8 cellular contexts compared by ENCODE assay signal in the genomic region with DNA sequence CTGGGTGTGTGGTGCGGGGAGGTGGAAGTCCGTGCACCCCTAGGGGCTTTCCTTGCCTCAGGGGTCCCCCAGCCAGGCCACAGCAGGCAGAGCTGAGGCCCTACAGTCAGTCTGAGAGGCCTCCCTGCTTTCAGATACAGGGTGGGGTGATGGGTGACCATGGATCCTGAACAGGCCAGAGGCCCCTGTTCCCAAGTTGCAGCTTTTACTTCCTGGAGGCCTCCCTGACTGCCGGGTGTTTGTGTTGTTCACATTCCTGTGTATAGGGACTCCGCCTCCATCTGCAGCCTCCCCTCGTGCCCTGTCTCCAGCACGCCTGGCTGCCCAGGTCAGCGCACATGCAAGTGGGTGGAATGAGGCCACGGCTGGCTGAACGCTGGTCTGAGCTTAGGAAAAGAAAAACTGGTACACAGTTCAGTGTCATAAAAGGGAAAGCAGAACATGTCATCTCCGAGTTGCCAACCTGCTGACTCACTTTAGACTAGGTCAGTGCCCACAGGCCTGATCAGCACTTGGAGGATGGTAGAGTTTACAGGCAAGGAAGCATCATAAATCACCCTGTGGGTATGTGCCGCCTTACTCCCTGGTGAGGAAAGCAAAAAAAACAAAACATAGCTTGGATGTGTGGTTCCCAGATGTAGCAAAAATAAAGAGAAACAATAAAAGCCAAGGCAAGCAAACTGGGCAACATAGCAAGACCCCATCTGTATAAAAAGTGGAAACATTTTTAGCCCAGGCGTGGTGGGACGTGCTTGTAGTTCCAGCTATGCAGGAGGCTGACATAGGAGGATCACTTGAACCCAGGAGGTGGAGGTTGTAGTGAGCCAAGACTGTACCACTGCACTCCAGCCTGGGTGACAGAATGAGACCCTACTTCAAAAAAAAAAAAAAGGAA. TPM values are rescaled to one million over a fixed set of nuclear protein-coding genes. Genes with fewer than 3 reads are reported as not detected.
DNase-seq lines count a peak whose midpoint lies in the region; ATAC-seq and TF ChIP-seq lines count a peak whose summit lies in the region.

No MANE protein-coding gene starts in this region.

- peak overlapping the region; percentile 31 for H3K27ac ChIP-seq in RWPE2 (ENCODE audit: poor library complexity, severe bottlenecking)
- peak overlapping the region; percentile 97 for H3K27ac ChIP-seq in hepatocyte
- H3K27ac ChIP-seq in thyroid gland: peak overlapping the region; percentile 94 to 99 (median 95)
- H3K27ac ChIP-seq in CD8-positive, alpha-beta memory T cell (ENCODE audit: low read depth, low read length): no peak overlapping the region

- peak overlapping the region; percentile 64 for H3K27ac Mint-ChIP-seq in activated T-cell treated with anti-CD3 and anti-CD28 coated beads, Interleukin-2, amount 50 U/mL, for 24 hours
- peak overlapping the region in 1 of 8 donors; percentile 58 for H3K27ac Mint-ChIP-seq in CD8-positive, alpha-beta memory T cell

- peaks cover 20% of the 10 kb centered on the region for H3K36me3 ChIP-seq in RWPE2 (ENCODE audit: low read depth)
- no peaks in the 10 kb centered on the region for H3K36me3 ChIP-seq in hepatocyte (replicated peaks; ENCODE audit: insufficient read depth, low read depth)
- peaks cover 19 to 24% of the 10 kb centered on the region in 2 donors for H3K36me3 ChIP-seq in thyroid gland
- H3K36me3 ChIP-seq in CD8-positive, alpha-beta memory T cell (ENCODE audit: insufficient read depth, low read length): peaks cover 5% of the 10 kb centered on the region

- TF ChIP-seq POLR2A in thyroid gland (IDR thresholded peaks at IDR 0.05): peak in 1 of 2 donors; percentile 62

- H4K20me1 ChIP-seq in hepatocyte (ENCODE audit: insufficient read depth, poor library complexity, severe bottlenecking): no peaks in the 10 kb centered on the region

- no peaks in the 10 kb centered on the region for H3K9me3 Mint-ChIP-seq in activated T-cell treated with anti-CD3 and anti-CD28 coated beads, Interleukin-2, amount 50 U/mL, for 24 hours
- no peaks in the 10 kb centered on the region for H3K9me3 Mint-ChIP-seq in CD8-positive, alpha-beta memory T cell

- ATAC-seq in RWPE2 (ENCODE audit: low read depth) (peak; percentile 57), HG02678 (IDR thresholded peaks at IDR 0.05; ENCODE audit: unreplicated experiment) (no peak)

- POLR2A ChIA-PET in CD8-positive, alpha-beta memory T cell (lab: Charles Lee): no interaction called here

- H3K4me3 ChIP-seq in RWPE2 (ENCODE audit: severe bottlenecking) (no peak overlapping the region), hepatocyte (no peak overlapping the region), thyroid gland (replicated peaks in 1 of 3) (no peak overlapping the region)
- no peak overlapping the region for H3K4me3 ChIP-seq in CD8-positive, alpha-beta memory T cell (ENCODE audit: low read length)

- H3K4me1 Mint-ChIP-seq in activated T-cell treated with anti-CD3 and anti-CD28 coated beads, Interleukin-2, amount 50 U/mL, for 24 hours (ENCODE audit: low read depth): peaks cover 12% of the 10 kb centered on the region
- H3K4me1 Mint-ChIP-seq in CD8-positive, alpha-beta memory T cell: peaks cover 7 to 11% (median 10%) of the 10 kb centered on the region in 3 donors

- no peaks in the 10 kb centered on the region for H3K9me2 ChIP-seq in hepatocyte (replicated peaks; ENCODE audit: insufficient read depth)

- H3K27me3 Mint-ChIP-seq in activated T-cell treated with anti-CD3 and anti-CD28 coated beads, Interleukin-2, amount 50 U/mL, for 24 hours: no peaks in the 10 kb centered on the region
- H3K27me3 Mint-ChIP-seq in CD8-positive, alpha-beta memory T cell: peaks cover 0 to 1% of the 10 kb centered on the region in 2 donors

- DNase-seq in activated T-cell treated with anti-CD3 and anti-CD28 coated beads, Interleukin-2, amount 50 U/mL, for 24 hours: no peak
- no peak for DNase-seq in activated T-cell treated with anti-CD3 and anti-CD28 coated beads, Interleukin-2, amount 50 U/mL, for 1 hour
- DNase-seq in RWPE2 (ENCODE audit: low spot score) (no peak), hepatocyte (ENCODE audit: low spot score) (peak; percentile 87), thyroid gland (peak; percentile 99), NCI-H2029 (lab: John Stamatoyannopoulos, UW) (no peak)
- DNase-seq in CD8-positive, alpha-beta memory T cell: no peak

- peak overlapping the region; percentile 31 for H2AFZ ChIP-seq in hepatocyte

- TF ChIP-seq CTCF in RWPE2 (IDR thresholded peaks at IDR 0.05; ENCODE audit: poor library complexity, severe bottlenecking): no peak
- TF ChIP-seq CTCF in hepatocyte (IDR thresholded peaks at IDR 0.05; ENCODE audit: poor library complexity): no peak
- TF ChIP-seq CTCF in thyroid gland (IDR thresholded peaks at IDR 0.05): no peak

- WGBS in hepatocyte (ENCODE audit: low lambda C conversion rate, missing lambda C conversion rate): 50% methylated on average over 13 of the region's 13 CpGs
- 40 to 43% methylated on average over 12 to 13 of the region's 13 CpGs for WGBS in thyroid gland, 2 donors

- peaks cover 42% of the 10 kb centered on the region for H3K36me3 Mint-ChIP-seq in activated T-cell treated with anti-CD3 and anti-CD28 coated beads, Interleukin-2, amount 50 U/mL, for 24 hours (ENCODE audit: low read depth)
- peaks cover 0 to 45% (median 12%) of the 10 kb centered on the region in 3 donors for H3K36me3 Mint-ChIP-seq in CD8-positive, alpha-beta memory T cell

- intact Hi-C loops in thyroid gland (cut with DNase I): no loop called here

- CTCF ChIA-PET in CD8-positive, alpha-beta memory T cell (lab: Charles Lee): interaction anchor here (5.5 to 8.0 kb wide), 3 partner anchors 14 to 66 kb away, joined by 42 to 405 read pairs (median 319); a partner anchor contains a TSS

- no peaks in the 10 kb centered on the region for H3K27me3 ChIP-seq in RWPE2 (ENCODE audit: insufficient read depth, poor library complexity, severe bottlenecking)
- no peaks in the 10 kb centered on the region for H3K27me3 ChIP-seq in hepatocyte
- no peaks in the 10 kb centered on the region for H3K27me3 ChIP-seq in thyroid gland
- H3K27me3 ChIP-seq in CD8-positive, alpha-beta memory T cell (ENCODE audit: insufficient read depth, low read length, poor library complexity, severe bottlenecking): no peaks in the 10 kb centered on the region

- no peaks in the 10 kb centered on the region for H3K79me2 ChIP-seq in hepatocyte

- no peak overlapping the region for H3K4me3 Mint-ChIP-seq in activated T-cell treated with anti-CD3 and anti-CD28 coated beads, Interleukin-2, amount 50 U/mL, for 24 hours
- H3K4me3 Mint-ChIP-seq in CD8-positive, alpha-beta memory T cell: no peak overlapping the region

- H3K9me3 ChIP-seq in RWPE2 (ENCODE audit: severe bottlenecking): no peaks in the 10 kb centered on the region
- H3K9me3 ChIP-seq in hepatocyte (ENCODE audit: low read depth): no peaks in the 10 kb centered on the region
- no peaks in the 10 kb centered on the region for H3K9me3 ChIP-seq in thyroid gland
- no peaks in the 10 kb centered on the region for H3K9me3 ChIP-seq in CD8-positive, alpha-beta memory T cell (ENCODE audit: low read length)

- peak overlapping the region; percentile 57 for H3K4me2 ChIP-seq in hepatocyte

- H3K4me1 ChIP-seq in RWPE2 (ENCODE audit: insufficient read depth, poor library complexity, severe bottlenecking): no peaks in the 10 kb centered on the region
- peaks cover 17% of the 10 kb centered on the region for H3K4me1 ChIP-seq in hepatocyte (ENCODE audit: insufficient read depth)
- H3K4me1 ChIP-seq in thyroid gland: peaks cover 25 to 40% of the 10 kb centered on the region in 2 donors
- peaks cover 7% of the 10 kb centered on the region for H3K4me1 ChIP-seq in CD8-positive, alpha-beta memory T cell (ENCODE audit: insufficient read depth, low read length)

RNA-seq across cellular contexts. Expression of a gene that starts 6.2 kb away (rescaled TPM):
- total RNA-seq in hepatocyte (23.4 and 29.7 TPM in 2 replicates), thyroid gland (100 to 1,000 TPM in 1 of 4 donors, 10 to 100 TPM in 3; 73.1 to 116 (median 85.7) TPM)
- polyA plus RNA-seq in hepatocyte: 20.5 and 23.1 TPM in 2 replicates
- 10 to 100 TPM; 91.2 to 94.9 TPM for total RNA-seq in CD8-positive, alpha-beta memory T cell
- 18.7 TPM for polyA plus RNA-seq in CD8-positive, alpha-beta memory T cell

RNA-seq across cellular contexts. Expression of a gene that starts 13.0 kb away (rescaled TPM):
- total RNA-seq in hepatocyte: 24.2 and 34.8 TPM in 2 replicates
- 31.7 and 34.2 TPM in 2 replicates for polyA plus RNA-seq in hepatocyte
- 10 to 100 TPM; 20.8 to 40.3 (median 38.4) TPM for total RNA-seq in thyroid gland
- 1 to 10 TPM; 9.0 to 9.4 TPM for total RNA-seq in CD8-positive, alpha-beta memory T cell
- polyA plus RNA-seq in CD8-positive, alpha-beta memory T cell: 11.0 TPM

RNA-seq across cellular contexts. Expression of a gene that starts 22.2 kb away (rescaled TPM):
- total RNA-seq in hepatocyte: 39.5 and 45.6 TPM in 2 replicates
- polyA plus RNA-seq in hepatocyte: 45.6 and 52.4 TPM in 2 replicates
- 10 to 100 TPM; 42.9 to 86.9 (median 50.5) TPM for total RNA-seq in thyroid gland
- under 1 TPM; 0.11 to 0.27 TPM for total RNA-seq in CD8-positive, alpha-beta memory T cell
- 0.32 TPM for polyA plus RNA-seq in CD8-positive, alpha-beta memory T cell

RNA-seq across cellular contexts. Expression of a gene that starts 52.6 kb away (rescaled TPM):
- total RNA-seq in hepatocyte (8.8 and 13.0 TPM in 2 replicates), thyroid gland (10 to 100 TPM; 13.4 to 25.8 (median 18.7) TPM)
- 13.7 and 18.9 TPM in 2 replicates for polyA plus RNA-seq in hepatocyte
- total RNA-seq in CD8-positive, alpha-beta memory T cell: 10 to 100 TPM; 21.8 to 25.5 TPM
- polyA plus RNA-seq in CD8-positive, alpha-beta memory T cell: 28.2 TPM

RNA-seq across cellular contexts. Expression of a gene that starts 52.7 kb away (rescaled TPM):
- 41.1 and 41.9 TPM in 2 replicates for total RNA-seq in hepatocyte
- polyA plus RNA-seq in hepatocyte: 31.0 and 43.6 TPM in 2 replicates
- 10 to 100 TPM; 41.7 to 57.0 (median 46.9) TPM for total RNA-seq in thyroid gland
- total RNA-seq in CD8-positive, alpha-beta memory T cell: 10 to 100 TPM; 61.1 to 67.5 TPM
- polyA plus RNA-seq in CD8-positive, alpha-beta memory T cell: 41.8 TPM

Comparison
In these comparisons a context has a peak if more than half of its experiments do, and no peak if none do; other contexts are left out.
1. DNase-seq: peak in hepatocyte (single experiment) and thyroid gland (2 of 2); none in activated T-cell treated with anti-CD3 and anti-CD28 coated beads, Interleukin-2, amount 50 U/mL, for 24 hours (single experiment), activated T-cell treated with anti-CD3 and anti-CD28 coated beads, Interleukin-2, amount 50 U/mL, for 1 hour (single experiment), RWPE2 (single experiment), NCI-H2029 (single experiment) and CD8-positive, alpha-beta memory T cell (0 of 5).
2. RNA of a gene that starts 22.2 kb away (total RNA-seq): 42.9 to 86.9 TPM in thyroid gland and 39.5 to 45.6 TPM in hepatocyte; 0.11 to 0.27 TPM in CD8-positive, alpha-beta memory T cell; every median in the first group is over 10 times any median in the second.